In genomic region chr3:110814170-110815007, GRCh38 we compare ENCODE assay signal across 8 cellular contexts.
DNase-seq lines count a peak whose midpoint lies in the region; ATAC-seq and TF ChIP-seq lines count a peak whose summit lies in the region.

No MANE protein-coding gene starts in this region.

- intact Hi-C loops in MCF 10A (cut with micrococcal nuclease): no loop called here
- intact Hi-C loops in breast epithelium (cut with DNase I; ENCODE audit: low total_unique reads): no loop called here
- intact Hi-C loops in OCI-LY7 (cut with micrococcal nuclease; ENCODE audit: unreplicated experiment): no loop called here

- H3K36me3 ChIP-seq in breast epithelium (no peaks in the 10 kb centered on the region), OCI-LY7 (ENCODE audit: insufficient read depth, low read length) (no peaks in the 10 kb centered on the region)

- H3K4me1 Mint-ChIP-seq in MCF 10A (ENCODE audit: insufficient read depth, unreplicated experiment): peaks cover 26% of the 10 kb centered on the region
- peaks cover 7% of the 10 kb centered on the region for H3K4me1 Mint-ChIP-seq in T-helper 17 cell

- CTCF ChIA-PET in MCF 10A (lab: Yijun Ruan, JAX): interaction anchor here (1.5 kb wide), 1 partner anchor 66 kb away, joined by 3 read pairs; no protein-coding TSS in a partner anchor
- CTCF ChIA-PET in OCI-LY7 (lab: Charles Lee; ENCODE audit: unreplicated experiment): no interaction called here

- ATAC-seq in HG03064 (IDR thresholded peaks at IDR 0.05; ENCODE audit: low read depth, unreplicated experiment) (peak; percentile 70), T-helper 17 cell (peak; percentile 50)

- POLR2A ChIA-PET in MCF 10A (lab: Yijun Ruan, JAX) (interaction anchor here (0.8 to 2.8 kb wide), 2 partner anchors 10 to 16 kb away, joined by 4 to 18 read pairs; no protein-coding TSS in a partner anchor), OCI-LY7 (lab: Charles Lee) (interaction anchor here (1.2 kb wide), 1 partner anchor 17 kb away, joined by 3 read pairs; no protein-coding TSS in a partner anchor)

- no TSS peak for BruUV-seq in MCF 10A (replicated peaks; lab: Mats Ljungman, UMichigan)
- no TSS peak for BruUV-seq in OCI-LY7 (replicated peaks; lab: Mats Ljungman, UMichigan)

- no peak overlapping the region for H3K4me3 ChIP-seq in breast epithelium
- no peak overlapping the region for H3K4me3 ChIP-seq in OCI-LY7 (ENCODE audit: low read depth, low read length, poor library complexity, severe bottlenecking)

- no peak overlapping the region for H2AFZ ChIP-seq in OCI-LY7 (ENCODE audit: low read length)

- no peaks in the 10 kb centered on the region for H3K9me2 ChIP-seq in OCI-LY7 (ENCODE audit: insufficient read depth, low read length)

- in situ Hi-C loops in GM13976 (cut with MboI; ENCODE audit: low sequenced_read_pairs, unreplicated experiment): no loop called here

- H3K27ac Mint-ChIP-seq in MCF 10A (ENCODE audit: low read depth, unreplicated experiment) (peak overlapping the region; percentile 40), T-helper 17 cell (no peak overlapping the region)

- H3K79me2 ChIP-seq in OCI-LY7 (ENCODE audit: insufficient read depth, low read depth, low read length): no peaks in the 10 kb centered on the region

- no peaks in the 10 kb centered on the region for H4K20me1 ChIP-seq in OCI-LY7 (ENCODE audit: insufficient read depth, low read length)

- H3K4me2 ChIP-seq in OCI-LY7 (ENCODE audit: low read length): no peak overlapping the region

- no peaks in the 10 kb centered on the region for H3K9me3 ChIP-seq in breast epithelium
- H3K9me3 ChIP-seq in T-helper 17 cell (ENCODE audit: control insufficient read depth, low read length, poor library complexity, severe bottlenecking): no peaks in the 10 kb centered on the region
- no peaks in the 10 kb centered on the region for H3K9me3 ChIP-seq in OCI-LY7 (ENCODE audit: low read length)

- H3K9me3 Mint-ChIP-seq in MCF 10A (ENCODE audit: unreplicated experiment): no peaks in the 10 kb centered on the region

- DNase-seq in MCF 10A (ENCODE audit: unreplicated experiment) (peak; percentile 76), breast epithelium (ENCODE audit: low spot score in 2 of 2) (no peak), T-helper 17 cell (no peak), glomerular visceral epithelial cell (ENCODE audit: extremely low spot score) (peak; percentile 87), GM13976 (ENCODE audit: low spot score) (no peak), OCI-LY7 (ENCODE audit: low spot score) (no peak), iPS-NIHi7 (ENCODE audit: extremely low spot score) (no peak)

- no peak for TF ChIP-seq CTCF in MCF 10A (IDR thresholded peaks at IDR 0.05; ENCODE audit: unreplicated experiment)
- no peak for TF ChIP-seq CTCF in breast epithelium (IDR thresholded peaks at IDR 0.05)
- TF ChIP-seq CTCF in GM13976 (IDR thresholded peaks at IDR 0.05; ENCODE audit: borderline replicate concordance, control extremely low read depth, extremely low read depth, insufficient read depth, missing control alignments): no peak
- no peak for TF ChIP-seq CTCF in OCI-LY7 (conservative IDR thresholded peaks at IDR 0.05; ENCODE audit: low read length)

- no peak overlapping the region for H3K27ac ChIP-seq in breast epithelium
- H3K27ac ChIP-seq in OCI-LY7 (ENCODE audit: low read depth, low read length, poor library complexity, severe bottlenecking): no peak overlapping the region

- H3K36me3 Mint-ChIP-seq in MCF 10A (ENCODE audit: insufficient read depth, unreplicated experiment) (no peaks in the 10 kb centered on the region), T-helper 17 cell (ENCODE audit: low read depth) (no peaks in the 10 kb centered on the region)

- no peak for TF ChIP-seq POLR2A in breast epithelium (IDR thresholded peaks at IDR 0.05)

- H3K4me1 ChIP-seq in breast epithelium: no peaks in the 10 kb centered on the region
- H3K4me1 ChIP-seq in OCI-LY7 (ENCODE audit: insufficient read depth, low read length, poor library complexity, severe bottlenecking): no peaks in the 10 kb centered on the region

- H3K27me3 Mint-ChIP-seq in MCF 10A (ENCODE audit: insufficient read depth, unreplicated experiment) (no peaks in the 10 kb centered on the region), T-helper 17 cell (peaks cover 11% of the 10 kb centered on the region)

- no peaks in the 10 kb centered on the region for H3K27me3 ChIP-seq in breast epithelium

- H3K4me3 Mint-ChIP-seq in MCF 10A (ENCODE audit: unreplicated experiment) (no peak overlapping the region), T-helper 17 cell (no peak overlapping the region)

Comparison
In these comparisons a context has a peak if more than half of its experiments do, and no peak if none do; other contexts are left out.
1. DNase-seq: peak in MCF 10A (single experiment) and glomerular visceral epithelial cell (single experiment); none in breast epithelium (0 of 2), T-helper 17 cell (0 of 3), GM13976 (single experiment), OCI-LY7 (single experiment) and iPS-NIHi7 (single experiment).